8 cellular contexts compared by ENCODE assay signal in genomic region chr16:80804061-80804450, GRCh38. TPM values are rescaled to one million over a fixed set of nuclear protein-coding genes. Genes with fewer than 3 reads are reported as not detected.
A peak's percentile ranks its signal among the peaks of the same experiment; 100 is the strongest.
DNase-seq lines count a peak whose midpoint lies in the region; ATAC-seq and TF ChIP-seq lines count a peak whose summit lies in the region.

No MANE protein-coding gene starts in this region.

- H3K4me3 Mint-ChIP-seq in naive thymus-derived CD4-positive, alpha-beta T cell = peak overlapping the region; percentile 85 to 96 (median 94)

- H3K27ac ChIP-seq in KMS-11 = peak overlapping the region; percentile 43; the same call in 1 of the 2 replicates
- H3K27ac ChIP-seq in epithelial cell of prostate = peak overlapping the region; percentile 41
- H3K27ac ChIP-seq in naive thymus-derived CD4-positive, alpha-beta T cell (ENCODE audit: low read depth, low read length) = no peak overlapping the region

- no peak for TF ChIP-seq CTCF in KMS-11 (conservative IDR thresholded peaks at IDR 0.05; ENCODE audit: low read depth, low read length)

- H4K20me1 ChIP-seq in KMS-11 (ENCODE audit: insufficient read depth) = no peaks in the 10 kb centered on the region

- H3K4me1 Mint-ChIP-seq in naive thymus-derived CD4-positive, alpha-beta T cell = peaks cover 12 to 59% (median 18%) of the 10 kb centered on the region in 7 donors

- peak; percentile 36 for ATAC-seq in GM21390 (IDR thresholded peaks at IDR 0.05; ENCODE audit: unreplicated experiment)
- peak; percentile 69 for ATAC-seq in naive thymus-derived CD4-positive, alpha-beta T cell

- peaks cover 0 to 41% (median 0%) of the 10 kb centered on the region in 5 donors for H3K36me3 Mint-ChIP-seq in naive thymus-derived CD4-positive, alpha-beta T cell

- no peak overlapping the region for H3K9ac ChIP-seq in KMS-11

- H3K27me3 Mint-ChIP-seq in naive thymus-derived CD4-positive, alpha-beta T cell = peaks cover 0 to 9% (median 0%) of the 10 kb centered on the region in 5 donors

- H3K4me3 ChIP-seq in KMS-11 (IDR thresholded peaks at IDR 0.05; ENCODE audit: insufficient read depth, low read depth, low read length) = no peak overlapping the region
- H3K4me3 ChIP-seq in naive thymus-derived CD4-positive, alpha-beta T cell (ENCODE audit: low read length) = no peak overlapping the region

- DNase-seq in COLO668 (lab: John Stamatoyannopoulos, UW; ENCODE audit: unreplicated experiment) (peak; percentile 75), epithelial cell of prostate (ENCODE audit: low read depth, low spot score) (no peak), stromal cell of bone marrow (ENCODE audit: low read depth) (peak; percentile 31), AG20443 (ENCODE audit: low spot score) (no peak)
- DNase-seq in activated CD8-positive, alpha-beta memory T cell treated with anti-CD3 and anti-CD28 coated beads for 24 hours = peak; percentile 81
- DNase-seq in naive thymus-derived CD4-positive, alpha-beta T cell = peak; percentile 26 to 69 (median 52)

- H3K36me3 ChIP-seq in KMS-11 (ENCODE audit: insufficient read depth) = no peaks in the 10 kb centered on the region
- no peaks in the 10 kb centered on the region for H3K36me3 ChIP-seq in naive thymus-derived CD4-positive, alpha-beta T cell (ENCODE audit: control insufficient read depth in 2 of 3, insufficient read depth in 3 of 3, low read length in 3 of 3)

- peaks cover 10% of the 10 kb centered on the region for H3K4me1 ChIP-seq in KMS-11 (ENCODE audit: low read depth, poor library complexity, severe bottlenecking)
- peaks cover 0 to 10% of the 10 kb centered on the region in 2 donors for H3K4me1 ChIP-seq in naive thymus-derived CD4-positive, alpha-beta T cell (ENCODE audit: control insufficient read depth in 2 of 2, insufficient read depth in 2 of 2, low read length in 2 of 2)

- CTCF ChIA-PET in naive thymus-derived CD4-positive, alpha-beta T cell (lab: Charles Lee) = no interaction called here

- no peak overlapping the region; the same call in 1 of the 2 replicates for H2AFZ ChIP-seq in KMS-11 (ENCODE audit: low read depth)

- H3K27ac Mint-ChIP-seq in naive thymus-derived CD4-positive, alpha-beta T cell = peak overlapping the region in 7 of 9 donors; percentile 46 to 98 (median 78)

- H3K4me2 ChIP-seq in KMS-11 = no peak overlapping the region

- H3K9me3 ChIP-seq in naive thymus-derived CD4-positive, alpha-beta T cell (ENCODE audit: control insufficient read depth in 2 of 3, low read length in 3 of 3) = no peaks in the 10 kb centered on the region

- H3K79me2 ChIP-seq in KMS-11 (ENCODE audit: insufficient read depth, low read depth) = peaks cover 41% of the 10 kb centered on the region; the same call in 1 of the 2 replicates

- intact Hi-C loops in naive thymus-derived CD4-positive, alpha-beta T cell (cut with micrococcal nuclease) = loop anchor here (1.0 to 10.0 kb wide), 11 partner anchors 47 to 1199 kb away; partner anchors contain the start of genes C16orf46 (in 2 of the 2), MAF (in 2 of the 2), CENPN (in 1 of the 2) and CMC2 (in 1 of the 2)

- peaks cover 0 to 10% (median 0%) of the 10 kb centered on the region in 11 donors for H3K9me3 Mint-ChIP-seq in naive thymus-derived CD4-positive, alpha-beta T cell

- H3K27me3 ChIP-seq in KMS-11 (ENCODE audit: insufficient read depth, low read depth) = no peaks in the 10 kb centered on the region
- no peaks in the 10 kb centered on the region for H3K27me3 ChIP-seq in naive thymus-derived CD4-positive, alpha-beta T cell (ENCODE audit: control insufficient read depth in 2 of 2, insufficient read depth in 2 of 2, low read length in 2 of 2)

- POLR2A ChIA-PET in naive thymus-derived CD4-positive, alpha-beta T cell (lab: Charles Lee) = no interaction called here

RNA-seq across cellular contexts. Expression of gene CDYL2, which starts 0.3 kb away (rescaled TPM):
- total RNA-seq in naive thymus-derived CD4-positive, alpha-beta T cell = 10 to 100 TPM; 12.4 to 71.3 (median 24.2) TPM
- under 1 TPM; 0.61 to 0.72 TPM for polyA plus RNA-seq in naive thymus-derived CD4-positive, alpha-beta T cell

Comparison
In these comparisons a context has a peak if more than half of its experiments do, and no peak if none do; other contexts are left out.
1. DNase-seq: peak in COLO668 (single experiment), activated CD8-positive, alpha-beta memory T cell treated with anti-CD3 and anti-CD28 coated beads for 24 hours (single experiment), naive thymus-derived CD4-positive, alpha-beta T cell (9 of 9) and stromal cell of bone marrow (single experiment); none in epithelial cell of prostate (single experiment) and AG20443 (single experiment).